Comparison of ENCODE assay signal across 8 cellular contexts in the genomic region with DNA sequence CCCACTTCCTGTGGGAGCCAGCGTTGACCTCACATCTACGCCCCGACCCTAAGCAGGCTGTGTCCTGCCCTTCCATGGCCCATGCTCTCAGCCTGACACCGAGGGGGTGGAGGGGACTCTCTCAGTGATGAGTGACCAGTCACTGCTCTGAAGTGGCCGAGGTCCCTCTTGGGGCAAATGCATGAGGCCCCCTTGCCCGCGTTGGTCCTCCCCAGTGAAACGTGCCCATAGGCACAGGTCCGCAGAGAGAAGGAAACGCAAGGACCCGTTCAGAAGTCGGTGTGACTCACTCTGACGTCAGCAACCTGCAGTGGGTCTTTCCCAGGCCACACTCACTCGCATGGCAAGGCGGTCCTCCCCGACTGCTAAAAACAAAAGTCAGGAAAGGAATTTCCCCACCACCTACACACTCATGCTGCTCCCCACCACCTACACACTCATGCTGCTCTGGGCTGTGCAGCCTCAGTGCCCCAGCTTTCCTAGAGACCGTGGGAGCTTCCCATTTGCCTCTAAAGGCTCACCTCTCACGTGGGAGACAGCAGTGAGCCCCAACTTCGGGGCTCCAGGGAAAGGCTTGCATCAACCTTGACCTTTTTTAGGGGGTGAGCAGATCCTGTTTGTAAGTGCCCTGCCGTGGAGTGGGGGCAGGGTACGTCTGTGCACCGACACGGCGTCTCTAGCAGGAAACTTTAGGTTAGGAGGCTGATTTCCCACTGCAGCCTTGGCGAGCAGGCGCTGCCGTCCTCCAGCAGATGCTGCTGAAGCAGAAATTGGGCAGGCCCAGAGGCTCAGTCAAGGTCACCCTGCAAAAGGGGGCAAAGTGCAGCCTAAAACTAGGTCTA. TPM values are rescaled to one million over a fixed set of nuclear protein-coding genes. Genes with fewer than 3 reads are reported as not detected.
DNase-seq lines count a peak whose midpoint lies in the region; ATAC-seq and TF ChIP-seq lines count a peak whose summit lies in the region.

No MANE protein-coding gene starts in this region.

- ATAC-seq in left cardiac atrium: peak in 1 of 2 donors; percentile 27
- ATAC-seq in Right ventricle myocardium superior (ENCODE audit: poor library complexity): no peak
- peak; percentile 79 for ATAC-seq in HG03460 (IDR thresholded peaks at IDR 0.05; ENCODE audit: unreplicated experiment)
- ATAC-seq in activated CD8-positive, alpha-beta T cell treated with anti-CD3 and anti-CD28 coated beads, Interleukin-2, amount 10 ng/mL, durations not matched to agents 7 days and 5 days: peak; percentile 86

- TF ChIP-seq CTCF in fibroblast of pulmonary artery (IDR thresholded peaks at IDR 0.05; ENCODE audit: low read length, missing control alignments): no peak

- CTCF ChIA-PET in activated CD8-positive, alpha-beta T cell treated with anti-CD3 and anti-CD28 coated beads, Interleukin-2, amount 10 ng/mL, durations not matched to agents 7 days and 5 days (lab: Charles Lee): no interaction called here

- peak overlapping the region; percentile 95 for H3K27ac Mint-ChIP-seq in activated CD8-positive, alpha-beta T cell treated with anti-CD3 and anti-CD28 coated beads, Interleukin-2, amount 10 ng/mL, durations not matched to agents 7 days and 5 days

- no peaks in the 10 kb centered on the region for H3K27me3 Mint-ChIP-seq in activated CD8-positive, alpha-beta T cell treated with anti-CD3 and anti-CD28 coated beads, Interleukin-2, amount 10 ng/mL, durations not matched to agents 7 days and 5 days (ENCODE audit: low read depth)

- peaks cover 9% of the 10 kb centered on the region for H3K9me3 Mint-ChIP-seq in activated CD8-positive, alpha-beta T cell treated with anti-CD3 and anti-CD28 coated beads, Interleukin-2, amount 10 ng/mL, durations not matched to agents 7 days and 5 days (ENCODE audit: insufficient read depth)

- peaks cover 75% of the 10 kb centered on the region for H3K36me3 Mint-ChIP-seq in activated CD8-positive, alpha-beta T cell treated with anti-CD3 and anti-CD28 coated beads, Interleukin-2, amount 10 ng/mL, durations not matched to agents 7 days and 5 days (ENCODE audit: low read depth)

- POLR2A ChIA-PET in activated CD8-positive, alpha-beta T cell treated with anti-CD3 and anti-CD28 coated beads, Interleukin-2, amount 10 ng/mL, durations not matched to agents 7 days and 5 days (lab: Charles Lee): interaction anchor here (1.0 to 9.3 kb wide), 3 partner anchors 10 to 22 kb away, joined by 3 to 97 read pairs (median 13); a partner anchor contains a TSS

- peak overlapping the region; percentile 67 for H3K4me3 Mint-ChIP-seq in activated CD8-positive, alpha-beta T cell treated with anti-CD3 and anti-CD28 coated beads, Interleukin-2, amount 10 ng/mL, durations not matched to agents 7 days and 5 days

- H3K4me1 Mint-ChIP-seq in activated CD8-positive, alpha-beta T cell treated with anti-CD3 and anti-CD28 coated beads, Interleukin-2, amount 10 ng/mL, durations not matched to agents 7 days and 5 days (ENCODE audit: low read depth): peaks cover 74% of the 10 kb centered on the region

- H3K4me3 ChIP-seq in fibroblast of pulmonary artery (replicated peaks; ENCODE audit: low read depth, low read length): no peak overlapping the region

- DNase-seq in left cardiac atrium (peak; percentile 33), Right ventricle myocardium superior (no peak), fibroblast of pulmonary artery (ENCODE audit: low read depth) (peak; percentile 57), cerebellar nuclear complex (lab: John Stamatoyannopoulos, UW) (no peak), NCI-H82 treated with DMSO at 0.1 percent for 48 hours (lab: John Stamatoyannopoulos, UW; ENCODE audit: unreplicated experiment) (no peak)
- peak; percentile 89 for DNase-seq in activated CD8-positive, alpha-beta T cell treated with anti-CD3 and anti-CD28 coated beads, Interleukin-2, amount 10 ng/mL, durations not matched to agents 7 days and 5 days
- DNase-seq in stimulated activated CD4-positive, alpha-beta T cell treated with anti-CD3 and anti-CD28 coated beads, TNF-alpha, amount 100 ng/mL, for 1 hour (ENCODE audit: low read depth in 3 of 3, low spot score in 1 of 3): peak; percentile 76 to 85 (median 81)

- intact Hi-C loops in left cardiac atrium (cut with DNase I): no loop called here
- intact Hi-C loops in Right ventricle myocardium superior (cut with DNase I): no loop called here

RNA-seq across cellular contexts. Expression of a gene that starts 11.4 kb away (rescaled TPM):
- total RNA-seq in left cardiac atrium (under 1 TPM; 0.44 to 0.47 TPM), Right ventricle myocardium superior (not detected)
- 10 to 100 TPM; 68.7 to 74.0 TPM for total RNA-seq in activated CD8-positive, alpha-beta T cell treated with anti-CD3 and anti-CD28 coated beads, Interleukin-2, amount 10 ng/mL, durations not matched to agents 7 days and 5 days

RNA-seq across cellular contexts. Expression of a gene that starts 19.3 kb away (rescaled TPM):
- total RNA-seq in left cardiac atrium (under 1 TPM; 0.18 to 0.27 TPM), Right ventricle myocardium superior (not detected)
- total RNA-seq in activated CD8-positive, alpha-beta T cell treated with anti-CD3 and anti-CD28 coated beads, Interleukin-2, amount 10 ng/mL, durations not matched to agents 7 days and 5 days: 10 to 100 TPM in 1 of 2 experiments, 1 to 10 TPM in 1; 9.9 to 10.1 TPM

RNA-seq across cellular contexts. Expression of a gene that starts 48.8 kb away (rescaled TPM):
- not detected for total RNA-seq in left cardiac atrium
- total RNA-seq in Right ventricle myocardium superior: not detected
- total RNA-seq in activated CD8-positive, alpha-beta T cell treated with anti-CD3 and anti-CD28 coated beads, Interleukin-2, amount 10 ng/mL, durations not matched to agents 7 days and 5 days: not detected

Comparison
In these comparisons a context has a peak if more than half of its experiments do, and no peak if none do; other contexts are left out.
1. DNase-seq: peak in left cardiac atrium (single experiment), activated CD8-positive, alpha-beta T cell treated with anti-CD3 and anti-CD28 coated beads, Interleukin-2, amount 10 ng/mL, durations not matched to agents 7 days and 5 days (single experiment), fibroblast of pulmonary artery (single experiment) and stimulated activated CD4-positive, alpha-beta T cell treated with anti-CD3 and anti-CD28 coated beads, TNF-alpha, amount 100 ng/mL, for 1 hour (3 of 3); none in Right ventricle myocardium superior (single experiment), cerebellar nuclear complex (0 of 2) and NCI-H82 treated with DMSO at 0.1 percent for 48 hours (single experiment).
2. RNA of a gene that starts 11.4 kb away (total RNA-seq): 68.7 to 74.0 TPM in activated CD8-positive, alpha-beta T cell treated with anti-CD3 and anti-CD28 coated beads, Interleukin-2, amount 10 ng/mL, durations not matched to agents 7 days and 5 days; 0.44 to 0.47 TPM in left cardiac atrium and not detected in Right ventricle myocardium superior (single experiment); every median in the first group is over 10 times any median in the second.
3. RNA of a gene that starts 19.3 kb away (total RNA-seq): 9.9 to 10.1 TPM in activated CD8-positive, alpha-beta T cell treated with anti-CD3 and anti-CD28 coated beads, Interleukin-2, amount 10 ng/mL, durations not matched to agents 7 days and 5 days; 0.18 to 0.27 TPM in left cardiac atrium and not detected in Right ventricle myocardium superior (single experiment); every median in the first group is over 4 times any median in the second.